ENCODE assay signal across 10 cellular contexts in the genomic region with DNA sequence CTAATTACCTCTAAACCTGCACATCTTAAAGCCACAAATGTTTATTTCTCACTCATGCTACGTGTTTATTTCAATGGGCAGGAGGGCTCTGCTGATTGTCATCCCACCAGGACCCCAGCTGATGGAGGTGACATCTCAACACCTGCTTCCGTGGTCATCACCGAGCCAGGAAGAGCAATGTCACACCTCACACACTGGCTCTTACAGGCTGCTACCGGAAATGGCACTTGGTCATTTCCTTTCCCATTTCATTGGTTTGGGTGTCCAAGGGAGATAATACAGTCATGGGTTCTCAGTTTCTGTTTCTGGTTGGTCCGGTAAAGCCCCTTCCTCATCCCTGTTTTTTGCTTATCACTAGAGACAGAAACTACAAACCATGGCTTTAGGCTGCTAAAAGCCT. TPM values are rescaled to one million over a fixed set of nuclear protein-coding genes. Genes with fewer than 3 reads are reported as not detected.
A peak's percentile ranks its signal among the peaks of the same experiment; 100 is the strongest.
DNase-seq lines count a peak whose midpoint lies in the region; ATAC-seq, FAIRE-seq and TF ChIP-seq lines count a peak whose summit lies in the region.
"Had no signal": no experiment of that assay in that cellular context is flagged by ENCODE, and none has a peak within 500 bp of the region (broad histone marks: within the 10 kb centered on the region; RNA-seq: fewer than 3 reads in every experiment).

No MANE protein-coding gene starts in this region.

- intact Hi-C loops in activated T-helper 2 cell treated with anti-CD3 and anti-CD28 coated beads, Interferon-gamma antibody, Interleukin-2, Interleukin-4, amounts not matched to agents 10 μg/mL and 5 μg/mL and 100 μg/mL, durations not matched to agents 14 hours and 24 hours and 36 hours (cut with micrococcal nuclease) = no loop called here
- intact Hi-C loops in tibial artery (cut with DNase I; ENCODE audit: low total_unique reads) = loop anchor here (5.0 kb wide), 2 partner anchors 37 to 473 kb away; no protein-coding TSS in a partner anchor
- intact Hi-C loops in pancreas (cut with DNase I) = no loop called here

- H2AFZ ChIP-seq in GM23338 = no peak overlapping the region

- peaks cover 0 to 94% (median 18%) of the 10 kb centered on the region in 4 donors for H3K4me1 ChIP-seq in tibial artery
- H3K4me1 ChIP-seq in pancreas = peaks cover 64 to 82% (median 76%) of the 10 kb centered on the region in 3 donors
- no peaks in the 10 kb centered on the region for H3K4me1 ChIP-seq in GM23338 (ENCODE audit: insufficient read depth)

- H3K9me3 Mint-ChIP-seq in activated T-helper 2 cell treated with anti-CD3 and anti-CD28 coated beads, Interferon-gamma antibody, Interleukin-2, Interleukin-4, amounts not matched to agents 10 μg/mL and 5 μg/mL and 100 μg/mL, durations not matched to agents 14 hours and 24 hours and 36 hours = no peaks in the 10 kb centered on the region
- H3K9me3 Mint-ChIP-seq in GM23338 = no peaks in the 10 kb centered on the region
- H3K9me3 Mint-ChIP-seq: type B pancreatic cell had no signal

- no peak for FAIRE-seq in pancreas (lab: Jason Lieb, UNC)
- FAIRE-seq: colon had no signal

- peaks cover 19% of the 10 kb centered on the region for H3K36me3 Mint-ChIP-seq in activated T-helper 2 cell treated with anti-CD3 and anti-CD28 coated beads, Interferon-gamma antibody, Interleukin-2, Interleukin-4, amounts not matched to agents 10 μg/mL and 5 μg/mL and 100 μg/mL, durations not matched to agents 14 hours and 24 hours and 36 hours (ENCODE audit: low read depth)
- peaks cover 6% of the 10 kb centered on the region; the same call in 2 of the 3 replicates for H3K36me3 Mint-ChIP-seq in GM23338 (ENCODE audit: low read depth)

- no peaks in the 10 kb centered on the region for H3F3A ChIP-seq in GM23338 (replicated peaks; ENCODE audit: low read depth)

- ATAC-seq in HG03066 (IDR thresholded peaks at IDR 0.05; ENCODE audit: low read depth, unreplicated experiment) (peak; percentile 78), pancreas (no peak), GM23338 (no peak)

- peak overlapping the region; percentile 3 to 39 for H3K27ac ChIP-seq in tibial artery
- peak overlapping the region in 2 of 4 donors; percentile 94 to 95 for H3K27ac ChIP-seq in pancreas
- no peak overlapping the region for H3K27ac ChIP-seq in GM23338 (ENCODE audit: low read depth)

- TF ChIP-seq CTCF in tibial artery (IDR thresholded peaks at IDR 0.05) = no peak
- no peak for TF ChIP-seq CTCF in pancreas (IDR thresholded peaks at IDR 0.05)
- no peak for TF ChIP-seq CTCF in GM23338 (conservative IDR thresholded peaks at IDR 0.05; ENCODE audit: low read depth in 2 of 2)

- 0 out of 2 replicates have a peak, but pooled peaks cover 4% of the 10 kb centered on the region for H4K20me1 ChIP-seq in GM23338 (replicated peaks; ENCODE audit: insufficient read depth)

- peak overlapping the region; percentile 13 for H3K27ac Mint-ChIP-seq in activated T-helper 2 cell treated with anti-CD3 and anti-CD28 coated beads, Interferon-gamma antibody, Interleukin-2, Interleukin-4, amounts not matched to agents 10 μg/mL and 5 μg/mL and 100 μg/mL, durations not matched to agents 14 hours and 24 hours and 36 hours
- H3K27ac Mint-ChIP-seq in GM23338 = no peak overlapping the region
- H3K27ac Mint-ChIP-seq: type B pancreatic cell had no signal

- DNase-seq in activated gamma-delta T cell treated with Interleukin-2 at 50 U/mL for 16 hours (peak; percentile 14), activated gamma-delta T cell (lab: John Stamatoyannopoulos, UW) (no peak), tibial artery (no peak), pancreas (no peak), T1000 (lab: John Stamatoyannopoulos, UW) (no peak), GM23338 (ENCODE audit: low spot score) (no peak)
- DNase-seq in activated T-helper 2 cell treated with anti-CD3 and anti-CD28 coated beads, Interferon-gamma antibody, Interleukin-2, Interleukin-4, amounts not matched to agents 10 μg/mL and 5 μg/mL and 100 μg/mL, durations not matched to agents 14 hours and 24 hours and 36 hours (ENCODE audit: low spot score) = no peak

- 84% methylated on average over 5 of the region's 5 CpGs for WGBS in pancreas, 2 donors

- no peaks in the 10 kb centered on the region for H3K79me2 ChIP-seq in GM23338 (replicated peaks; ENCODE audit: insufficient read depth)

- H3K4me1 Mint-ChIP-seq in activated T-helper 2 cell treated with anti-CD3 and anti-CD28 coated beads, Interferon-gamma antibody, Interleukin-2, Interleukin-4, amounts not matched to agents 10 μg/mL and 5 μg/mL and 100 μg/mL, durations not matched to agents 14 hours and 24 hours and 36 hours (ENCODE audit: low read depth) = peaks cover 17% of the 10 kb centered on the region
- no peaks in the 10 kb centered on the region; the same call in 2 of the 3 replicates for H3K4me1 Mint-ChIP-seq in GM23338

- H3K36me3 ChIP-seq in tibial artery (peaks cover 0 to 31% (median 26%) of the 10 kb centered on the region in 3 donors), pancreas (peaks cover 0 to 5% (median 0%) of the 10 kb centered on the region in 3 donors), GM23338 (ENCODE audit: insufficient read depth) (no peaks in the 10 kb centered on the region)

- H3K9me2 ChIP-seq in GM23338 (ENCODE audit: insufficient read depth) = no peaks in the 10 kb centered on the region

- H3K9me3 ChIP-seq in tibial artery (no peaks in the 10 kb centered on the region), pancreas (no peaks in the 10 kb centered on the region)

- no peak overlapping the region for H3K4me3 Mint-ChIP-seq in activated T-helper 2 cell treated with anti-CD3 and anti-CD28 coated beads, Interferon-gamma antibody, Interleukin-2, Interleukin-4, amounts not matched to agents 10 μg/mL and 5 μg/mL and 100 μg/mL, durations not matched to agents 14 hours and 24 hours and 36 hours (ENCODE audit: low read depth)
- H3K4me3 Mint-ChIP-seq in GM23338 = no peak overlapping the region
- H3K4me3 Mint-ChIP-seq: type B pancreatic cell had no signal

- no peaks in the 10 kb centered on the region for H3K27me3 ChIP-seq in tibial artery
- no peaks in the 10 kb centered on the region for H3K27me3 ChIP-seq in pancreas
- no peaks in the 10 kb centered on the region for H3K27me3 ChIP-seq in GM23338 (ENCODE audit: insufficient read depth)

- no peak overlapping the region for H3K4me2 ChIP-seq in GM23338

- H3K27me3 Mint-ChIP-seq in activated T-helper 2 cell treated with anti-CD3 and anti-CD28 coated beads, Interferon-gamma antibody, Interleukin-2, Interleukin-4, amounts not matched to agents 10 μg/mL and 5 μg/mL and 100 μg/mL, durations not matched to agents 14 hours and 24 hours and 36 hours (ENCODE audit: low read depth) = no peaks in the 10 kb centered on the region
- no peaks in the 10 kb centered on the region for H3K27me3 Mint-ChIP-seq in GM23338 (ENCODE audit: insufficient read depth, low read depth, poor library complexity)
- H3K27me3 Mint-ChIP-seq: type B pancreatic cell had no signal

- H3K4me3 ChIP-seq in tibial artery (no peak overlapping the region), pancreas (no peak overlapping the region), GM23338 (no peak overlapping the region)

TF ChIP-seq in GM23338, 12 proteins besides CTCF, POLR2A, EP300 and RAD21 (continues in another document):
- TF ChIP-seq POLR2AphosphoS5 (IDR thresholded peaks at IDR 0.05; ENCODE audit: low read depth) (no peak), STAT1 (IDR thresholded peaks at IDR 0.05; ENCODE audit: unreplicated experiment) (no peak)

RNA-seq across cellular contexts. Expression of gene ABHD2, which starts 41.9 kb away (rescaled TPM):
- total RNA-seq in activated T-helper 2 cell treated with anti-CD3 and anti-CD28 coated beads, Interferon-gamma antibody, Interleukin-2, Interleukin-4, amounts not matched to agents 10 μg/mL and 5 μg/mL and 100 μg/mL, durations not matched to agents 14 hours and 24 hours and 36 hours = 57.2 and 59.3 TPM in 2 replicates
- total RNA-seq in pancreas = 100 to 1,000 TPM; 104 to 151 (median 132) TPM
- polyA plus RNA-seq in pancreas = 10 to 100 TPM in 1 of 2 donors, 1 to 10 TPM in 1; 7.9 to 16.2 TPM
- 15.2 and 15.7 TPM in 2 replicates for total RNA-seq in GM23338 (2014; rRNA removed; shearing (Covaris generic))
- 5.2 and 5.3 TPM in 2 replicates for polyA plus RNA-seq in GM23338 (2016; fragmentation: Nextera tagmentation; extraction: Ambion mirVana)
